ENCODE assay signal across 9 cellular contexts in the genomic region with DNA sequence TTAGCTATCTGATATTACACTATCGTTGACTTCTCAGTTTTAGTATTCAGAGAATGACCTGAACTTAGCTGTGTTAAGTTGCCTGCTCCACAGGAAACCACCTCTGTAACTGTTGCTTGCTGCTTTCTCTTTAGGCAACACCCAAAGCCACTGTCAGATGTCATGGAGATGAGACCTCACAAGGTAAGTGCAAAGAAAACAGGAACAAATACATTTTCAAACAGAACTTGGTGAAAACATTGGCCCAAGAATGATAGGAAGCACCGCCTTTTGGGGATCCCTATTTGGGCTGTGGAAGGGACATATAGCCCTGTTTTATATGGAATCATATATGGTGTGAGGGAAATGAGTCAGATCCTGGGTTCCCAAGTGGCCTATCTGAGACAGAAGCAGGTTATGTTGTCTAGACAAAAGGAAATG.
DNase-seq lines count a peak whose midpoint lies in the region; ATAC-seq and FAIRE-seq lines count a peak whose summit lies in the region.
"Had no signal": no experiment of that assay in that cellular context is flagged by ENCODE, and none has a peak within 500 bp of the region (broad histone marks: within the 10 kb centered on the region; RNA-seq: fewer than 3 reads in every experiment).

No MANE protein-coding gene starts in this region.

- peak overlapping the region; percentile 50 to 65 for H3K27ac ChIP-seq in small intestine (ENCODE audit: low read depth in 1 of 2, low read length in 1 of 2)

- peak; percentile 90 for ATAC-seq in GM18499 (IDR thresholded peaks at IDR 0.05; ENCODE audit: insufficient read depth, unreplicated experiment)
- peak; percentile 97 for ATAC-seq in GM21723 (IDR thresholded peaks at IDR 0.05; ENCODE audit: unreplicated experiment)

- no peaks in the 10 kb centered on the region for H3K36me3 ChIP-seq in small intestine (ENCODE audit: control insufficient read depth in 2 of 2, insufficient read depth in 2 of 2, low read length in 2 of 2)
- H3K36me3 ChIP-seq: heart right ventricle had no signal

- H3K4me3 ChIP-seq in small intestine (ENCODE audit: low read depth in 1 of 2, low read length in 2 of 2): no peak overlapping the region

- WGBS in small intestine, 3 donors: 54 to 72% (median 71%) methylated on average over 2 of the region's 2 CpGs

- peak; percentile 76 to 84 for DNase-seq in Kasumi-1 (lab: John Stamatoyannopoulos, UW)
- DNase-seq in activated T-helper 1 cell treated with Interleukin-2 at 50 U/mL for 16 hours (ENCODE audit: low read depth): peak; percentile 24
- peak; percentile 57 for DNase-seq in small intestine
- no peak for DNase-seq in RKO (ENCODE audit: low spot score)
- no peak for DNase-seq in COLO668 (lab: John Stamatoyannopoulos, UW; ENCODE audit: unreplicated experiment)
- DNase-seq in DMS 273 (lab: John Stamatoyannopoulos, UW; ENCODE audit: unreplicated experiment): no peak
- DNase-seq: heart right ventricle had no signal

- H3K9me3 ChIP-seq in small intestine (ENCODE audit: control insufficient read depth, low read depth): no peaks in the 10 kb centered on the region
- H3K9me3 ChIP-seq: heart right ventricle had no signal

- no peaks in the 10 kb centered on the region for H3K27me3 ChIP-seq in small intestine (ENCODE audit: control insufficient read depth in 2 of 2, insufficient read depth in 2 of 2, low read length in 2 of 2)
- H3K27me3 ChIP-seq: heart right ventricle had no signal

- H3K4me1 ChIP-seq in small intestine (ENCODE audit: control insufficient read depth in 2 of 2, insufficient read depth in 1 of 2, low read depth in 1 of 2, low read length in 1 of 2): no peaks in the 10 kb centered on the region

- FAIRE-seq in small intestine (lab: Jason Lieb, UNC): no peak

Comparison
In these comparisons a context has a peak if more than half of its experiments do, and no peak if none do; other contexts are left out.
1. DNase-seq: peak in Kasumi-1 (2 of 2), activated T-helper 1 cell treated with Interleukin-2 at 50 U/mL for 16 hours (single experiment) and small intestine (single experiment); none in RKO (single experiment), COLO668 (single experiment) and DMS 273 (single experiment).